ENCODE assay signal across 1 cellular context in genomic region chr4:1721003-1721665, GRCh38.
TF ChIP-seq lines count a peak whose summit lies in the region.

Gene TACC3 (plus strand): TSS chr4:1721521. CDS start chr4:1723422, 1,901 bp downstream.
Gene TMEM129 (minus strand): TSS chr4:1721323. CDS start chr4:1720837, 486 bp downstream.

TF ChIP-seq in HepG2, 621 proteins besides CTCF, POLR2A, EP300 and RAD21 (continued from another document and continues in another):
- TF ChIP-seq E2F2 (CRISPR knock-in tag; IDR thresholded peaks at IDR 0.05; ENCODE audit: borderline replicate concordance) (no peak), ZNF614 (CRISPR knock-in tag; IDR thresholded peaks at IDR 0.05; ENCODE audit: borderline replicate concordance) (peak; percentile 39; the same call in 1 of the 2 replicates), CENPT (CRISPR knock-in tag; IDR thresholded peaks at IDR 0.05; ENCODE audit: low read depth) (no peak), ZNF34 (CRISPR knock-in tag; IDR thresholded peaks at IDR 0.05; ENCODE audit: borderline replicate concordance) (no peak), ZBTB34 (CRISPR knock-in tag; IDR thresholded peaks at IDR 0.05) (no peak), ZNF251 (CRISPR knock-in tag; IDR thresholded peaks at IDR 0.05) (no peak), NBN (conservative IDR thresholded peaks at IDR 0.05) (no peak), ZNF7 (CRISPR knock-in tag; IDR thresholded peaks at IDR 0.05) (no peak), ZNF235 (CRISPR knock-in tag; IDR thresholded peaks at IDR 0.05; ENCODE audit: borderline replicate concordance) (no peak), RXRA (CRISPR knock-in tag; IDR thresholded peaks at IDR 0.05) (peak; percentile 26; the same call in 1 of the 2 replicates), ETS1 (CRISPR knock-in tag; IDR thresholded peaks at IDR 0.05) (no peak), ZNF296 (CRISPR knock-in tag; conservative IDR thresholded peaks at IDR 0.05) (no peak), DZIP1 (CRISPR knock-in tag; IDR thresholded peaks at IDR 0.05) (no peak), ZNF782 (CRISPR knock-in tag; IDR thresholded peaks at IDR 0.05; ENCODE audit: borderline replicate concordance) (no peak), ZMYM4 (CRISPR knock-in tag; IDR thresholded peaks at IDR 0.05) (0 out of 2 replicates have a peak, but pooled peaks have one; percentile 26), RORA (CRISPR knock-in tag; IDR thresholded peaks at IDR 0.05) (no peak), ISX (CRISPR knock-in tag; conservative IDR thresholded peaks at IDR 0.05) (no peak), KLF11 (CRISPR knock-in tag; IDR thresholded peaks at IDR 0.05) (0 out of 2 replicates have a peak, but pooled peaks have one; percentile 35), TSC22D2 (CRISPR knock-in tag; IDR thresholded peaks at IDR 0.05; ENCODE audit: borderline replicate concordance) (no peak), ZSCAN31 (CRISPR knock-in tag; IDR thresholded peaks at IDR 0.05; ENCODE audit: low read depth) (no peak), JDP2 (CRISPR knock-in tag; IDR thresholded peaks at IDR 0.05; ENCODE audit: borderline replicate concordance) (no peak), TEF (CRISPR knock-in tag; IDR thresholded peaks at IDR 0.05) (peak; percentile 17; the same call in 1 of the 2 replicates), WIZ (CRISPR knock-in tag; IDR thresholded peaks at IDR 0.05) (no peak), ZBTB46 (CRISPR knock-in tag; IDR thresholded peaks at IDR 0.05; ENCODE audit: borderline replicate concordance) (no peak), ZNF3 (CRISPR knock-in tag; IDR thresholded peaks at IDR 0.05) (no peak), BATF2 (CRISPR knock-in tag; IDR thresholded peaks at IDR 0.05) (0 out of 2 replicates have a peak, but pooled peaks have one; percentile 32), FUBP1 (CRISPR knock-in tag; IDR thresholded peaks at IDR 0.05; ENCODE audit: borderline replicate concordance) (no peak), MATR3 (CRISPR knock-in tag; IDR thresholded peaks at IDR 0.05) (no peak), SRY (CRISPR knock-in tag; IDR thresholded peaks at IDR 0.05) (0 out of 2 replicates have a peak, but pooled peaks have one; percentile 14), ZEB1 (IDR thresholded peaks at IDR 0.05; ENCODE audit: insufficient replicate concordance, low read depth) (peak; percentile 98), ZNF616 (CRISPR knock-in tag; IDR thresholded peaks at IDR 0.05; ENCODE audit: low read depth) (no peak), ZFP36L2 (CRISPR knock-in tag; IDR thresholded peaks at IDR 0.05) (no peak), SRSF9 (IDR thresholded peaks at IDR 0.05; ENCODE audit: borderline replicate concordance, insufficient read depth, low read depth, low read length, poor library complexity, severe bottlenecking) (no peak), ZNF770 (CRISPR knock-in tag; IDR thresholded peaks at IDR 0.05) (no peak), ZFP36 (IDR thresholded peaks at IDR 0.05; ENCODE audit: borderline replicate concordance, low read depth, low read length, partially characterized antibody) (no peak), FOSL2 (CRISPR knock-in tag; IDR thresholded peaks at IDR 0.05) (no peak), SIN3B (IDR thresholded peaks at IDR 0.05; ENCODE audit: low read length) (peak; percentile 92), MTF2 (CRISPR knock-in tag; IDR thresholded peaks at IDR 0.05; ENCODE audit: borderline replicate concordance) (no peak)
